9 cellular contexts compared by ENCODE assay signal in the genomic region with DNA sequence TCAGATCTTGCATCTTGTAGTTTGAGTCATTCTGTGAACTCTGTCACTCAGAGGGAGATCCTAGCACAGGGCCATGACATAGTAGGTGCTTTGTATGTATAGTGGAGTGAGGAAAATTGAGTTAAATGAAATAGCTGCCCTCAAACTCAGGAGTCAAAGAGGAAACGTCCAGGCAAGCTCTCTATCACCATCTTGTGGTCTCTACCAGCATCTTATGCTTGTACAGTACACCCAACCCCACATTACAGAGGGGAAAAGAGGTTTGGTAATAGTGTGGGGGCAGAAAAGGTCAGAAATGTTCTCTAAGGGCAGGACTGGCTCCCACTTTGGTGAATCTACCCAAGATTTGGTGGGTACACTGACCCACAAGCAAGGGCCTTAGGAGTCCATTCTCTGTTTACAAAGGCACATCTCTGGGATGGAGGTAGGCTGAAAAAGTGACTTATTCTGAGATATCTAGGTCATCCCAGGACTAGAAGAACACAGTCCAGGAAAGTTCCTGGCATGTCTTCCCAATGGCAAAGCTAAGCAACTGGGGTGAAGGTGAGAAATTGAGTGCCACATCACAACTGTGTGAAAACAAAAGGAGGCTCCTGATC.
DNase-seq lines count a peak whose midpoint lies in the region; ATAC-seq, FAIRE-seq and TF ChIP-seq lines count a peak whose summit lies in the region.
"Had no signal": no experiment of that assay in that cellular context is flagged by ENCODE, and none has a peak within 500 bp of the region (broad histone marks: within the 10 kb centered on the region; RNA-seq: fewer than 3 reads in every experiment).

No MANE protein-coding gene starts in this region.

- H3K27me3 ChIP-seq in PC-9 (ENCODE audit: insufficient read depth, low read depth) (no peaks in the 10 kb centered on the region; the same call in 1 of the 2 replicates), hepatocyte (no peaks in the 10 kb centered on the region), gastroesophageal sphincter (no peaks in the 10 kb centered on the region), vagina (no peaks in the 10 kb centered on the region)

- no peaks in the 10 kb centered on the region for H3K79me2 ChIP-seq in PC-9 (ENCODE audit: low read depth)
- no peaks in the 10 kb centered on the region for H3K79me2 ChIP-seq in hepatocyte

- FAIRE-seq in H54 (lab: Jason Lieb, UNC) = no peak

- H3K4me3 ChIP-seq in PC-9 = no peak overlapping the region
- no peak overlapping the region for H3K4me3 ChIP-seq in hepatocyte
- no peak overlapping the region for H3K4me3 ChIP-seq in gastroesophageal sphincter
- no peak overlapping the region for H3K4me3 ChIP-seq in vagina
- H3K4me3 ChIP-seq: lung had no signal

- H3K27ac ChIP-seq in PC-9 (no peak overlapping the region), hepatocyte (no peak overlapping the region), gastroesophageal sphincter (no peak overlapping the region), vagina (no peak overlapping the region)

- no peaks in the 10 kb centered on the region for H3K36me3 ChIP-seq in PC-9 (ENCODE audit: low read depth)
- H3K36me3 ChIP-seq in hepatocyte (replicated peaks; ENCODE audit: insufficient read depth, low read depth) = no peaks in the 10 kb centered on the region
- H3K36me3 ChIP-seq in gastroesophageal sphincter = no peaks in the 10 kb centered on the region
- no peaks in the 10 kb centered on the region for H3K36me3 ChIP-seq in vagina

- DNase-seq in GM03348 (ENCODE audit: low spot score) (peak; percentile 16), H54 (ENCODE audit: insufficient read length, low spot score) (peak; percentile 15), PC-9 (peak in 1 of 2 experiments; percentile 37), hepatocyte (ENCODE audit: low spot score) (peak; percentile 19), vagina (ENCODE audit: extremely low spot score in 2 of 2) (no peak), nucleus accumbens (lab: John Stamatoyannopoulos, UW) (no peak), CD1c-positive myeloid dendritic cell (ENCODE audit: extremely low spot score) (no peak)

- TF ChIP-seq EP300 in gastroesophageal sphincter (IDR thresholded peaks at IDR 0.05) = no peak

- WGBS in hepatocyte (ENCODE audit: low lambda C conversion rate, missing lambda C conversion rate) = 5% methylated on average over 1 of the region's 1 CpG
- 0 to 17% methylated on average over 1 of the region's 1 CpG for WGBS in gastroesophageal sphincter (ENCODE audit: low coverage in 1 of 2), 2 donors

- no peaks in the 10 kb centered on the region for H3K9me3 ChIP-seq in PC-9 (ENCODE audit: insufficient read depth, low read depth)
- no peaks in the 10 kb centered on the region for H3K9me3 ChIP-seq in hepatocyte (ENCODE audit: low read depth)
- no peaks in the 10 kb centered on the region for H3K9me3 ChIP-seq in gastroesophageal sphincter
- H3K9me3 ChIP-seq in vagina = no peaks in the 10 kb centered on the region

- no peak overlapping the region for H2AFZ ChIP-seq in PC-9
- H2AFZ ChIP-seq in hepatocyte = no peak overlapping the region

- H3K4me1 ChIP-seq in PC-9 (replicated peaks; ENCODE audit: insufficient read depth) (no peaks in the 10 kb centered on the region), hepatocyte (ENCODE audit: insufficient read depth) (no peaks in the 10 kb centered on the region), gastroesophageal sphincter (no peaks in the 10 kb centered on the region), vagina (no peaks in the 10 kb centered on the region)

- no peak for ATAC-seq in gastroesophageal sphincter

- H4K20me1 ChIP-seq in PC-9 (ENCODE audit: insufficient read depth) = no peaks in the 10 kb centered on the region
- no peaks in the 10 kb centered on the region for H4K20me1 ChIP-seq in hepatocyte (ENCODE audit: insufficient read depth, poor library complexity, severe bottlenecking)

- H3K9me2 ChIP-seq in PC-9 (ENCODE audit: insufficient read depth) (no peaks in the 10 kb centered on the region), hepatocyte (replicated peaks; ENCODE audit: insufficient read depth) (no peaks in the 10 kb centered on the region)

- H3K4me2 ChIP-seq in PC-9 = no peak overlapping the region
- H3K4me2 ChIP-seq in hepatocyte = no peak overlapping the region

- TF ChIP-seq CTCF in PC-9 (conservative IDR thresholded peaks at IDR 0.05) (peak; percentile 74), hepatocyte (IDR thresholded peaks at IDR 0.05; ENCODE audit: poor library complexity) (peak; percentile 41), gastroesophageal sphincter (IDR thresholded peaks at IDR 0.05) (peak in 1 of 4 experiments; percentile 25), vagina (IDR thresholded peaks at IDR 0.05) (no peak)

- TF ChIP-seq POLR2A in H54 (IDR thresholded peaks at IDR 0.05; ENCODE audit: low read depth, low read length) (no peak), gastroesophageal sphincter (IDR thresholded peaks at IDR 0.05) (no peak), vagina (IDR thresholded peaks at IDR 0.05) (no peak)

- CTCF ChIA-PET in PC-9 (lab: Charles Lee) = no interaction called here

- no peaks in the 10 kb centered on the region for H3F3A ChIP-seq in PC-9 (ENCODE audit: insufficient read depth, low read depth)

- intact Hi-C loops in PC-9 (cut with micrococcal nuclease; ENCODE audit: unreplicated experiment) = loop anchor here (1.0 to 5.0 kb wide), 2 partner anchors 683 to 699 kb away; no protein-coding TSS in a partner anchor
- intact Hi-C loops in vagina (cut with DNase I) = no loop called here

- POLR2A ChIA-PET in PC-9 (lab: Charles Lee; ENCODE audit: unreplicated experiment) = no interaction called here

- BruUV-seq in PC-9 (replicated peaks; lab: Mats Ljungman, UMichigan) = no TSS peak

Comparison
In these comparisons a context has a peak if more than half of its experiments do, and no peak if none do; other contexts are left out.
1. DNase-seq: peak in GM03348 (single experiment), H54 (single experiment) and hepatocyte (single experiment); none in vagina (0 of 2), nucleus accumbens (0 of 56) and CD1c-positive myeloid dendritic cell (single experiment).
2. CTCF ChIP-seq: peak in PC-9 (single experiment) and hepatocyte (single experiment); none in vagina (0 of 3).